13 cellular contexts compared by ENCODE assay signal in genomic region chr19:12695090-12695489, GRCh38. TPM values are rescaled to one million over a fixed set of nuclear protein-coding genes. Genes with fewer than 3 reads are reported as not detected.
DNase-seq lines count a peak whose midpoint lies in the region; ATAC-seq, FAIRE-seq and TF ChIP-seq lines count a peak whose summit lies in the region.
"Had no signal": no experiment of that assay in that cellular context is flagged by ENCODE, and none has a peak within 500 bp of the region (broad histone marks: within the 10 kb centered on the region; RNA-seq: fewer than 3 reads in every experiment).

No MANE protein-coding gene starts in this region.

- peak overlapping the region; percentile 81; the same call in 1 of the 2 replicates for H3K9ac ChIP-seq in HepG2 (ENCODE audit: insufficient read depth, low read depth, low read length)
- no peak overlapping the region for H3K9ac ChIP-seq in PC-3 (ENCODE audit: low read length)
- peak overlapping the region; percentile 90; the same call in 1 of the 2 replicates for H3K9ac ChIP-seq in iPS-20b (ENCODE audit: low read depth, low read length)

- H3K4me2 ChIP-seq in HepG2 (ENCODE audit: low read depth, low read length) (peak overlapping the region; percentile 86), PC-3 (ENCODE audit: low read length) (peak overlapping the region; percentile 96)

- CTCF ChIA-PET in HepG2 (lab: Yijun Ruan, JAX; ENCODE audit: low intra/inter-chr PET ratio, low total read pairs): no interaction called here
- CTCF ChIA-PET in PC-3 (lab: Charles Lee): no interaction called here

- ATAC-seq in HepG2: no peak
- no peak for ATAC-seq in right lobe of liver
- no peak for ATAC-seq in PC-3

- H2AFZ ChIP-seq in HepG2 (ENCODE audit: low read length) (no peak overlapping the region), PC-3 (ENCODE audit: low read length) (no peak overlapping the region)

- TF ChIP-seq CTCF in HepG2 (CRISPR knock-in tag; IDR thresholded peaks at IDR 0.05) (no peak), right lobe of liver (IDR thresholded peaks at IDR 0.05) (no peak), PC-3 (conservative IDR thresholded peaks at IDR 0.05; ENCODE audit: low read depth, low read length) (no peak)

- TF ChIP-seq RAD21 in HepG2 (CRISPR knock-in tag; IDR thresholded peaks at IDR 0.05): no peak

- 100% methylated on average over 1 of the region's 2 CpGs for WGBS in HepG2 (ENCODE audit: low lambda C conversion rate)
- WGBS in right lobe of liver (ENCODE audit: insufficient coverage, low coverage, low lambda C conversion rate, missing lambda C conversion rate): no CpG with 5 or more reads among the region's 2 CpGs

- H3K27ac ChIP-seq in HepG2 (ENCODE audit: extremely low read length, insufficient read depth, low read length): no peak overlapping the region
- no peak overlapping the region for H3K27ac ChIP-seq in right lobe of liver
- H3K27ac ChIP-seq in PC-3 (ENCODE audit: low read length): no peak overlapping the region
- H3K27ac ChIP-seq in iPS-20b (ENCODE audit: low read length): no peak overlapping the region

- no peaks in the 10 kb centered on the region for H4K20me1 ChIP-seq in HepG2 (ENCODE audit: insufficient read depth, low read length)
- H4K20me1 ChIP-seq in PC-3 (ENCODE audit: low read length): no peaks in the 10 kb centered on the region

- intact Hi-C loops in HepG2 (cut with micrococcal nuclease; ENCODE audit: unreplicated experiment) (no loop called here), right lobe of liver (cut with DNase I) (no loop called here), PC-3 (cut with micrococcal nuclease) (no loop called here)

- POLR2A ChIA-PET in HepG2 (lab: Yijun Ruan, JAX): interaction anchor here (2.5 kb wide), 1 partner anchor 17 kb away, joined by 9 read pairs; no protein-coding TSS in a partner anchor
- POLR2A ChIA-PET in PC-3 (lab: Charles Lee; ENCODE audit: unreplicated experiment): no interaction called here

- H3K27me3 ChIP-seq in HepG2 (ENCODE audit: control insufficient read depth in 1 of 2, insufficient read depth in 2 of 2, low read length in 2 of 2) (no peaks in the 10 kb centered on the region; a peak in 1 of 5 replicates), right lobe of liver (no peaks in the 10 kb centered on the region), PC-3 (ENCODE audit: low read length) (no peaks in the 10 kb centered on the region), iPS-20b (ENCODE audit: insufficient read depth, low read length) (no peaks in the 10 kb centered on the region)

- H3K79me2 ChIP-seq in HepG2 (ENCODE audit: insufficient read depth, low read length) (peaks cover 4% of the 10 kb centered on the region), PC-3 (ENCODE audit: low read length) (peaks cover 14% of the 10 kb centered on the region)

- H3K9me3 ChIP-seq in HepG2 (ENCODE audit: low read length) (no peaks in the 10 kb centered on the region), right lobe of liver (no peaks in the 10 kb centered on the region), PC-3 (ENCODE audit: low read length) (no peaks in the 10 kb centered on the region), iPS-20b (ENCODE audit: insufficient read depth, low read depth, low read length) (no peaks in the 10 kb centered on the region)

- BruUV-seq in HepG2 (replicated peaks; lab: Mats Ljungman, UMichigan): no TSS peak
- BruUV-seq in PC-3 (replicated peaks; lab: Mats Ljungman, UMichigan): no TSS peak

- FAIRE-seq in HepG2 (lab: Jason Lieb, UNC): no peak
- FAIRE-seq in frontal cortex (lab: Jason Lieb, UNC): no peak

- TF ChIP-seq EP300 in HepG2 (IDR thresholded peaks at IDR 0.05; ENCODE audit: low read depth in 2 of 2, low read length in 2 of 2) (no peak), HepG2 (CRISPR knock-in tag; IDR thresholded peaks at IDR 0.05; ENCODE audit: borderline replicate concordance) (no peak)

- no peaks in the 10 kb centered on the region for H3K9me2 ChIP-seq in PC-3 (replicated peaks; ENCODE audit: low read length)

- in situ Hi-C loops in HepG2 (cut with HindIII; ENCODE audit: extremely low pct_ligation_motif_present, low pct_unique_long_range_greater_than_20kb): no loop called here

- H3K36me3 ChIP-seq in HepG2 (replicated peaks in 1 of 2; ENCODE audit: control insufficient read depth in 1 of 2, insufficient read depth in 2 of 2, low read length in 2 of 2) (peaks cover 0 to 5% of the 10 kb centered on the region in 2 experiments; a peak in 1 of 5 replicates), right lobe of liver (no peaks in the 10 kb centered on the region), PC-3 (ENCODE audit: low read depth, low read length) (peaks cover 9% of the 10 kb centered on the region), iPS-20b (ENCODE audit: insufficient read depth, low read depth, low read length) (peaks cover 21% of the 10 kb centered on the region)

- no peaks in the 10 kb centered on the region for H3F3A ChIP-seq in PC-3 (ENCODE audit: low read length, unreplicated experiment)

- DNase-seq in HepG2 (ENCODE audit: low spot score) (no peak), right lobe of liver (no peak), PC-3 (no peak), nucleus accumbens (lab: John Stamatoyannopoulos, UW) (no peak), COLO668 (lab: John Stamatoyannopoulos, UW; ENCODE audit: unreplicated experiment) (no peak), frontal cortex (ENCODE audit: low spot score in 2 of 2) (no peak)
- DNase-seq in stimulated activated CD4-positive, alpha-beta T cell treated with anti-CD3 and anti-CD28 coated beads, Interleukin-4, amount 100 ng/mL, for 24 hours: no peak
- DNase-seq: amniotic stem cell, GOT3, right cardiac atrium had no signal

- H3K4me1 ChIP-seq in HepG2 (ENCODE audit: insufficient read depth, low read length) (peaks cover 16% of the 10 kb centered on the region), right lobe of liver (peaks cover 0 to 11% (median 4%) of the 10 kb centered on the region in 4 donors), PC-3 (ENCODE audit: insufficient read depth, low read length) (peaks cover 15% of the 10 kb centered on the region), iPS-20b (ENCODE audit: insufficient read depth, low read length) (0 out of 2 replicates have a peak, but pooled peaks cover 3% of the 10 kb centered on the region)

- H3K4me3 ChIP-seq in HepG2 (replicated peaks in 1 of 3; ENCODE audit: insufficient read depth in 1 of 3, low read depth in 2 of 3, low read length in 3 of 3): peak overlapping the region in 1 of 3 experiments; percentile 92; a peak in 2 of 6 replicates
- no peak overlapping the region for H3K4me3 ChIP-seq in right lobe of liver
- H3K4me3 ChIP-seq in PC-3 (ENCODE audit: low read length): no peak overlapping the region; the same call in 1 of the 2 replicates
- no peak overlapping the region for H3K4me3 ChIP-seq in iPS-20b (ENCODE audit: low read length)

- TF ChIP-seq POLR2A in HepG2 (IDR thresholded peaks at IDR 0.05; ENCODE audit: insufficient read depth in 1 of 2, low read depth in 2 of 2, low read length in 2 of 2) (no peak), right lobe of liver (IDR thresholded peaks at IDR 0.05) (no peak)

RNA-seq across cellular contexts. Expression of gene FBXW9, which starts 1.3 kb away (rescaled TPM):
- total RNA-seq in HepG2 (2016; rRNA removed; fragmentation: Illumina TruSeq; extraction: Trizol): 4.6 and 6.1 TPM in 2 replicates
- total RNA-seq in HepG2 (2016; cell fraction: cytosol; rRNA removed; fragmentation: Illumina TruSeq; extraction: Trizol; ENCODE audit: low read depth): 1.2 and 2.0 TPM in 2 replicates
- 3.8 and 6.5 TPM in 2 replicates for total RNA-seq in HepG2 (2016; cell fraction: insoluble cytoplasmic fraction; rRNA removed; fragmentation: Illumina TruSeq; extraction: Trizol)
- 2.3 and 2.8 TPM in 2 replicates for total RNA-seq in HepG2 (2016; cell fraction: membrane; rRNA removed; fragmentation: Illumina TruSeq; extraction: Trizol)
- total RNA-seq in HepG2 (2016; cell fraction: nucleus; rRNA removed; fragmentation: Illumina TruSeq; extraction: Trizol): 5.5 and 5.9 TPM in 2 replicates
- polyA plus RNA-seq in HepG2 (2011; rRNA removed): 5.7 and 7.0 TPM in 2 replicates
- polyA plus RNA-seq in HepG2 (2011; cell fraction: cytosol; rRNA removed): 6.0 and 11.9 TPM in 2 replicates
- 21.5 and 25.3 TPM in 2 replicates for polyA plus RNA-seq in HepG2 (2011; cell fraction: nucleus; rRNA removed)
- 3.3 TPM in 2 replicates for polyA plus RNA-seq in HepG2 (2012)
- 1.7 and 1.9 TPM in 2 replicates for polyA plus RNA-seq in HepG2 (2016; cell fraction: cytosol; fragmentation: Illumina TruSeq; extraction: Trizol; ENCODE audit: low read depth)
- polyA plus RNA-seq in HepG2 (2016; cell fraction: insoluble cytoplasmic fraction; fragmentation: Illumina TruSeq; extraction: Trizol; ENCODE audit: low read depth): 4.4 and 5.7 TPM in 2 replicates
- 1.9 and 2.7 TPM in 2 replicates for polyA plus RNA-seq in HepG2 (2016; cell fraction: membrane; fragmentation: Illumina TruSeq; extraction: Trizol; ENCODE audit: low read depth)
- 12.6 and 13.0 TPM in 2 replicates for polyA plus RNA-seq in HepG2 (2016; cell fraction: nucleus; fragmentation: Illumina TruSeq; extraction: Trizol; ENCODE audit: insufficient read depth, low read depth)
- 10.4 and 13.8 TPM in 2 replicates for polyA minus RNA-seq in HepG2 (2011; rRNA and poly(A)+ RNA removed; ENCODE audit: low replicate concordance)
- polyA minus RNA-seq in HepG2 (2011; cell fraction: cytosol; rRNA and poly(A)+ RNA removed): 3.2 and 4.4 TPM in 2 replicates
- 2.7 and 4.4 TPM in 2 replicates for polyA minus RNA-seq in HepG2 (2011; cell fraction: nucleus; rRNA and poly(A)+ RNA removed)
- 1 to 10 TPM; 1.6 to 4.9 (median 2.6) TPM for total RNA-seq in right lobe of liver
- 27.5 and 34.6 TPM in 2 replicates for total RNA-seq in PC-3 (2014; rRNA removed)
- total RNA-seq in frontal cortex: 6.5 TPM

RNA-seq across cellular contexts. Expression of gene GNG14, which starts 7.3 kb away (rescaled TPM):
- total RNA-seq in HepG2 (2016; rRNA removed; fragmentation: Illumina TruSeq; extraction: Trizol) (not detected in 2 replicates), right lobe of liver (not detected), PC-3 (2014; rRNA removed) (not detected in 2 replicates), frontal cortex (not detected)
- total RNA-seq in HepG2 (2016; cell fraction: cytosol; rRNA removed; fragmentation: Illumina TruSeq; extraction: Trizol; ENCODE audit: low read depth): not detected in 2 replicates
- total RNA-seq in HepG2 (2016; cell fraction: insoluble cytoplasmic fraction; rRNA removed; fragmentation: Illumina TruSeq; extraction: Trizol): not detected in 2 replicates
- total RNA-seq in HepG2 (2016; cell fraction: membrane; rRNA removed; fragmentation: Illumina TruSeq; extraction: Trizol): not detected in 2 replicates
- not detected in 2 replicates for total RNA-seq in HepG2 (2016; cell fraction: nucleus; rRNA removed; fragmentation: Illumina TruSeq; extraction: Trizol)
- not detected in 2 replicates for polyA plus RNA-seq in HepG2 (2011; rRNA removed)
- polyA plus RNA-seq in HepG2 (2011; cell fraction: cytosol; rRNA removed): not detected in 2 replicates
- polyA plus RNA-seq in HepG2 (2011; cell fraction: nucleus; rRNA removed): 0.82 TPM in 1 of 2 replicates, not detected in the other
- polyA plus RNA-seq in HepG2 (2012): not detected in 2 replicates
- polyA plus RNA-seq in HepG2 (2016; cell fraction: cytosol; fragmentation: Illumina TruSeq; extraction: Trizol; ENCODE audit: low read depth): not detected in 2 replicates
- not detected in 2 replicates for polyA plus RNA-seq in HepG2 (2016; cell fraction: insoluble cytoplasmic fraction; fragmentation: Illumina TruSeq; extraction: Trizol; ENCODE audit: low read depth)
- polyA plus RNA-seq in HepG2 (2016; cell fraction: membrane; fragmentation: Illumina TruSeq; extraction: Trizol; ENCODE audit: low read depth): not detected in 2 replicates
- polyA plus RNA-seq in HepG2 (2016; cell fraction: nucleus; fragmentation: Illumina TruSeq; extraction: Trizol; ENCODE audit: insufficient read depth, low read depth): not detected in 2 replicates
- 0.68 and 1.9 TPM in 2 replicates for polyA minus RNA-seq in HepG2 (2011; rRNA and poly(A)+ RNA removed; ENCODE audit: low replicate concordance)
- polyA minus RNA-seq in HepG2 (2011; cell fraction: cytosol; rRNA and poly(A)+ RNA removed): not detected in 2 replicates
- polyA minus RNA-seq in HepG2 (2011; cell fraction: nucleus; rRNA and poly(A)+ RNA removed): not detected in 2 replicates
- total RNA-seq: lung, right cardiac atrium, urinary bladder had no signal
- polyA plus RNA-seq: lung, right cardiac atrium, urinary bladder had no signal

RNA-seq across cellular contexts. Expression of gene DHPS, which starts 13.4 kb away (rescaled TPM):
- total RNA-seq in HepG2 (2016; rRNA removed; fragmentation: Illumina TruSeq; extraction: Trizol): 34.8 and 43.3 TPM in 2 replicates
- total RNA-seq in HepG2 (2016; cell fraction: cytosol; rRNA removed; fragmentation: Illumina TruSeq; extraction: Trizol; ENCODE audit: low read depth): 18.6 and 20.2 TPM in 2 replicates
- total RNA-seq in HepG2 (2016; cell fraction: insoluble cytoplasmic fraction; rRNA removed; fragmentation: Illumina TruSeq; extraction: Trizol): 36.3 and 41.9 TPM in 2 replicates
- total RNA-seq in HepG2 (2016; cell fraction: membrane; rRNA removed; fragmentation: Illumina TruSeq; extraction: Trizol): 18.6 and 23.3 TPM in 2 replicates
- 44.1 and 48.8 TPM in 2 replicates for total RNA-seq in HepG2 (2016; cell fraction: nucleus; rRNA removed; fragmentation: Illumina TruSeq; extraction: Trizol)
- 84.3 and 84.6 TPM in 2 replicates for polyA plus RNA-seq in HepG2 (2011; rRNA removed)
- 70.3 and 86.4 TPM in 2 replicates for polyA plus RNA-seq in HepG2 (2011; cell fraction: cytosol; rRNA removed)
- 180 and 198 TPM in 2 replicates for polyA plus RNA-seq in HepG2 (2011; cell fraction: nucleus; rRNA removed)
- 54.1 and 72.2 TPM in 2 replicates for polyA plus RNA-seq in HepG2 (2012)
- polyA plus RNA-seq in HepG2 (2016; cell fraction: cytosol; fragmentation: Illumina TruSeq; extraction: Trizol; ENCODE audit: low read depth): 12.2 and 12.4 TPM in 2 replicates
- polyA plus RNA-seq in HepG2 (2016; cell fraction: insoluble cytoplasmic fraction; fragmentation: Illumina TruSeq; extraction: Trizol; ENCODE audit: low read depth): 34.0 and 35.3 TPM in 2 replicates
- polyA plus RNA-seq in HepG2 (2016; cell fraction: membrane; fragmentation: Illumina TruSeq; extraction: Trizol; ENCODE audit: low read depth): 12.8 and 13.6 TPM in 2 replicates
- polyA plus RNA-seq in HepG2 (2016; cell fraction: nucleus; fragmentation: Illumina TruSeq; extraction: Trizol; ENCODE audit: insufficient read depth, low read depth): 90.1 and 103 TPM in 2 replicates
- polyA minus RNA-seq in HepG2 (2011; rRNA and poly(A)+ RNA removed; ENCODE audit: low replicate concordance): 80.2 and 94.5 TPM in 2 replicates
- polyA minus RNA-seq in HepG2 (2011; cell fraction: cytosol; rRNA and poly(A)+ RNA removed): 27.8 and 30.4 TPM in 2 replicates
- polyA minus RNA-seq in HepG2 (2011; cell fraction: nucleus; rRNA and poly(A)+ RNA removed): 56.0 and 62.9 TPM in 2 replicates
- total RNA-seq in right lobe of liver: 10 to 100 TPM; 29.5 to 60.5 (median 45.8) TPM
- 140 and 150 TPM in 2 replicates for total RNA-seq in PC-3 (2014; rRNA removed)
- total RNA-seq in frontal cortex: 92.9 TPM

RNA-seq across cellular contexts. Expression of gene WDR83, which starts 28.5 kb away (rescaled TPM):
- total RNA-seq in HepG2 (2016; rRNA removed; fragmentation: Illumina TruSeq; extraction: Trizol): 9.9 and 10.7 TPM in 2 replicates
- 6.9 and 7.6 TPM in 2 replicates for total RNA-seq in HepG2 (2016; cell fraction: cytosol; rRNA removed; fragmentation: Illumina TruSeq; extraction: Trizol; ENCODE audit: low read depth)
- total RNA-seq in HepG2 (2016; cell fraction: insoluble cytoplasmic fraction; rRNA removed; fragmentation: Illumina TruSeq; extraction: Trizol): 11.3 and 11.8 TPM in 2 replicates
- total RNA-seq in HepG2 (2016; cell fraction: membrane; rRNA removed; fragmentation: Illumina TruSeq; extraction: Trizol): 8.4 and 8.9 TPM in 2 replicates
- 7.7 and 8.0 TPM in 2 replicates for total RNA-seq in HepG2 (2016; cell fraction: nucleus; rRNA removed; fragmentation: Illumina TruSeq; extraction: Trizol)
- polyA plus RNA-seq in HepG2 (2011; rRNA removed): 4.5 and 5.4 TPM in 2 replicates
- 6.2 and 9.4 TPM in 2 replicates for polyA plus RNA-seq in HepG2 (2011; cell fraction: cytosol; rRNA removed)
- 11.3 and 12.7 TPM in 2 replicates for polyA plus RNA-seq in HepG2 (2011; cell fraction: nucleus; rRNA removed)
- 5.0 and 9.1 TPM in 2 replicates for polyA plus RNA-seq in HepG2 (2012)
- polyA plus RNA-seq in HepG2 (2016; cell fraction: cytosol; fragmentation: Illumina TruSeq; extraction: Trizol; ENCODE audit: low read depth): 5.9 and 6.7 TPM in 2 replicates
- polyA plus RNA-seq in HepG2 (2016; cell fraction: insoluble cytoplasmic fraction; fragmentation: Illumina TruSeq; extraction: Trizol; ENCODE audit: low read depth): 11.8 and 12.8 TPM in 2 replicates
- polyA plus RNA-seq in HepG2 (2016; cell fraction: membrane; fragmentation: Illumina TruSeq; extraction: Trizol; ENCODE audit: low read depth): 8.3 and 8.5 TPM in 2 replicates
- 13.7 and 15.3 TPM in 2 replicates for polyA plus RNA-seq in HepG2 (2016; cell fraction: nucleus; fragmentation: Illumina TruSeq; extraction: Trizol; ENCODE audit: insufficient read depth, low read depth)
- polyA minus RNA-seq in HepG2 (2011; rRNA and poly(A)+ RNA removed; ENCODE audit: low replicate concordance): 10.4 and 11.3 TPM in 2 replicates
- polyA minus RNA-seq in HepG2 (2011; cell fraction: cytosol; rRNA and poly(A)+ RNA removed): 1.6 and 2.4 TPM in 2 replicates
- 7.7 and 8.6 TPM in 2 replicates for polyA minus RNA-seq in HepG2 (2011; cell fraction: nucleus; rRNA and poly(A)+ RNA removed)
- 1 to 10 TPM; 2.5 to 6.2 (median 4.2) TPM for total RNA-seq in right lobe of liver
- 39.5 and 53.5 TPM in 2 replicates for total RNA-seq in PC-3 (2014; rRNA removed)
- 9.0 TPM for total RNA-seq in frontal cortex

RNA-seq across cellular contexts. Expression of gene MAN2B1, which starts 28.5 kb away (rescaled TPM):
- total RNA-seq in HepG2 (2016; rRNA removed; fragmentation: Illumina TruSeq; extraction: Trizol) (10.8 and 23.8 TPM in 2 replicates), right lobe of liver (10 to 100 TPM; 32.7 to 76.5 (median 53.6) TPM), PC-3 (2014; rRNA removed) (62.9 and 67.5 TPM in 2 replicates), frontal cortex (10.6 TPM)
- total RNA-seq in HepG2 (2016; cell fraction: cytosol; rRNA removed; fragmentation: Illumina TruSeq; extraction: Trizol; ENCODE audit: low read depth): 4.0 and 5.4 TPM in 2 replicates
- 8.6 and 23.6 TPM in 2 replicates for total RNA-seq in HepG2 (2016; cell fraction: insoluble cytoplasmic fraction; rRNA removed; fragmentation: Illumina TruSeq; extraction: Trizol)
- 13.4 and 16.7 TPM in 2 replicates for total RNA-seq in HepG2 (2016; cell fraction: membrane; rRNA removed; fragmentation: Illumina TruSeq; extraction: Trizol)
- 28.7 and 30.9 TPM in 2 replicates for total RNA-seq in HepG2 (2016; cell fraction: nucleus; rRNA removed; fragmentation: Illumina TruSeq; extraction: Trizol)
- 23.6 and 31.8 TPM in 2 replicates for polyA plus RNA-seq in HepG2 (2011; rRNA removed)
- 26.5 and 29.6 TPM in 2 replicates for polyA plus RNA-seq in HepG2 (2011; cell fraction: cytosol; rRNA removed)
- 46.9 and 59.4 TPM in 2 replicates for polyA plus RNA-seq in HepG2 (2011; cell fraction: nucleus; rRNA removed)
- polyA plus RNA-seq in HepG2 (2012): 38.9 and 46.8 TPM in 2 replicates
- 4.9 and 6.4 TPM in 2 replicates for polyA plus RNA-seq in HepG2 (2016; cell fraction: cytosol; fragmentation: Illumina TruSeq; extraction: Trizol; ENCODE audit: low read depth)
- polyA plus RNA-seq in HepG2 (2016; cell fraction: insoluble cytoplasmic fraction; fragmentation: Illumina TruSeq; extraction: Trizol; ENCODE audit: low read depth): 10.9 and 14.9 TPM in 2 replicates
- 15.2 and 17.9 TPM in 2 replicates for polyA plus RNA-seq in HepG2 (2016; cell fraction: membrane; fragmentation: Illumina TruSeq; extraction: Trizol; ENCODE audit: low read depth)
- polyA plus RNA-seq in HepG2 (2016; cell fraction: nucleus; fragmentation: Illumina TruSeq; extraction: Trizol; ENCODE audit: insufficient read depth, low read depth): 43.7 and 53.7 TPM in 2 replicates
- 15.2 and 23.5 TPM in 2 replicates for polyA minus RNA-seq in HepG2 (2011; rRNA and poly(A)+ RNA removed; ENCODE audit: low replicate concordance)
- polyA minus RNA-seq in HepG2 (2011; cell fraction: cytosol; rRNA and poly(A)+ RNA removed): 8.4 and 16.6 TPM in 2 replicates
- polyA minus RNA-seq in HepG2 (2011; cell fraction: nucleus; rRNA and poly(A)+ RNA removed): 10.7 and 15.5 TPM in 2 replicates
